ENCODE assay signal across 25 cellular contexts in the genomic region with DNA sequence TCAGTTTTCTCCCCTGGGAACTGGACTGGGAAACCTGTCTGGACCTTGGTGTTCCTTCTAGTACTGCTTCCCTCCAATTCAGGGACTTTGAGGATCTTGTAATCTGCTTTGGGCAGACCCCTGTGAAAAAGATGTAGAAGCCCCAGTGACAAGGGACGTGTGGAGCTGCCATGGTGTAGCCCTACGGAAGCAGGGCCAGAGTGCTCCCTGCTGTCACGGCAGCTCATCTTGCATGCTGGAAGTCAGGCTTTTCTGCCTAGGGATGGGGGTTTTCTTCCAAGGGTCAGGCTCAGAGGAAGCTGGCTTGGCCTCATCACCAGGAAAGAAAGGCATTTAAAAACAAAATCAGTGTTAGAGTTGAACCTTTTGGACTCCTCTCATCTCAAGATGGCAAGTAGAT.
DNase-seq lines count a peak whose midpoint lies in the region; ATAC-seq and TF ChIP-seq lines count a peak whose summit lies in the region.
"Had no signal": no experiment of that assay in that cellular context is flagged by ENCODE, and none has a peak within 500 bp of the region (broad histone marks: within the 10 kb centered on the region; RNA-seq: fewer than 3 reads in every experiment).

No MANE protein-coding gene starts in this region.

- POLR2A ChIA-PET in WTC11 (lab: Charles Lee), result no interaction called here

- CTCF ChIA-PET in WTC11 (lab: Charles Lee), result no interaction called here

- H3K27me3 ChIP-seq in dorsolateral prefrontal cortex (no peaks in the 10 kb centered on the region), osteoblast (ENCODE audit: insufficient read depth, low read length) (no peaks in the 10 kb centered on the region), tibial artery (no peaks in the 10 kb centered on the region)
- H3K27me3 ChIP-seq: BE2C had no signal

- H3K27ac Mint-ChIP-seq in WTC11, result no peak overlapping the region
- H3K27ac Mint-ChIP-seq: CD4-positive, alpha-beta T cell had no signal

- H3K4me3 ChIP-seq in dorsolateral prefrontal cortex, result no peak overlapping the region
- no peak overlapping the region for H3K4me3 ChIP-seq in osteoblast (ENCODE audit: insufficient read depth, low read length)
- H3K4me3 ChIP-seq in tibial artery, result no peak overlapping the region
- H3K4me3 ChIP-seq: GM23248, PC-9, SK-N-MC had no signal

- no peak overlapping the region for H3K4me2 ChIP-seq in osteoblast (ENCODE audit: insufficient read depth, low read length)
- H3K4me2 ChIP-seq: PC-9 had no signal

- intact Hi-C loops in dorsolateral prefrontal cortex (cut with DNase I) (loop anchor here (2.0 to 10.0 kb wide), 4 partner anchors 41 to 447 kb away; a partner anchor contains a TSS), tibial artery (cut with DNase I; ENCODE audit: low total_unique reads) (loop anchor here (10.0 kb wide), 1 partner anchor 117 kb away; a partner anchor contains a TSS)

- no peaks in the 10 kb centered on the region for H3K27me3 Mint-ChIP-seq in WTC11 (ENCODE audit: low read depth)
- H3K27me3 Mint-ChIP-seq: CD4-positive, alpha-beta T cell had no signal

- H3K27ac ChIP-seq in VCaP, result peak overlapping the region; percentile 90
- peak overlapping the region in 42 of 59 donors; percentile 3 to 87 (median 72) for H3K27ac ChIP-seq in dorsolateral prefrontal cortex
- no peak overlapping the region for H3K27ac ChIP-seq in osteoblast (ENCODE audit: low read depth, low read length)
- peak overlapping the region; percentile 3 to 68 for H3K27ac ChIP-seq in tibial artery
- H3K27ac ChIP-seq: GM23248, HL-60, PC-9, SK-N-MC had no signal

- H3K36me3 ChIP-seq in osteoblast (ENCODE audit: insufficient read depth, low read length) (peaks cover 14% of the 10 kb centered on the region), tibial artery (peaks cover 0 to 15% (median 0%) of the 10 kb centered on the region in 3 donors)

- no peak for ATAC-seq in WTC11

- H3K4me3 Mint-ChIP-seq in WTC11, result no peak overlapping the region
- H3K4me3 Mint-ChIP-seq: CD4-positive, alpha-beta T cell had no signal

- TF ChIP-seq CTCF in VCaP (conservative IDR thresholded peaks at IDR 0.05) (no peak), dorsolateral prefrontal cortex (IDR thresholded peaks at IDR 0.05 in 54 of 56, conservative IDR thresholded peaks at IDR 0.05 in 2 of 56; ENCODE audit: low read depth in 1 of 56, partially characterized antibody in 56 of 56) (no peak), osteoblast (IDR thresholded peaks at IDR 0.05; ENCODE audit: extremely low read depth, low read depth, low read length) (no peak), tibial artery (IDR thresholded peaks at IDR 0.05) (no peak), WTC11 (IDR thresholded peaks at IDR 0.05) (no peak)

- H3K9me3 ChIP-seq in osteoblast (ENCODE audit: low read depth, low read length) (no peaks in the 10 kb centered on the region), tibial artery (no peaks in the 10 kb centered on the region)
- H3K9me3 ChIP-seq: BE2C had no signal

- H3K4me1 Mint-ChIP-seq in WTC11, result no peaks in the 10 kb centered on the region

- H3K79me2 ChIP-seq in osteoblast (ENCODE audit: insufficient read depth, low read length), result peaks cover 14% of the 10 kb centered on the region

- no peaks in the 10 kb centered on the region for H3K9me3 Mint-ChIP-seq in WTC11
- H3K9me3 Mint-ChIP-seq: CD4-positive, alpha-beta T cell had no signal

- H3K4me1 ChIP-seq in osteoblast (ENCODE audit: insufficient read depth, low read length), result peaks cover 19% of the 10 kb centered on the region
- H3K4me1 ChIP-seq in tibial artery, result peaks cover 3 to 73% (median 60%) of the 10 kb centered on the region in 4 donors

- H2AFZ ChIP-seq in osteoblast (ENCODE audit: low read length), result no peak overlapping the region
- H2AFZ ChIP-seq: GM23248, PC-9 had no signal

- peaks cover 62% of the 10 kb centered on the region for H4K20me1 ChIP-seq in osteoblast (ENCODE audit: insufficient read depth, low read length)

- no peak for DNase-seq in dorsolateral prefrontal cortex
- peak; percentile 64 for DNase-seq in osteoblast (ENCODE audit: insufficient read length, low spot score, missing footprints)
- no peak for DNase-seq in tibial artery
- no peak for DNase-seq in WTC11 (ENCODE audit: low spot score)
- no peak for DNase-seq in Kasumi-1 (lab: John Stamatoyannopoulos, UW)
- DNase-seq in activated CD4-positive, alpha-beta T cell treated with anti-CD3 and anti-CD28 coated beads for 48 hours, result no peak
- DNase-seq: BE2C; CD4-positive, alpha-beta T cell; COR-L47; DND-41; GM23248; HCEC 1CT; KG1; NCI-H1092 treated with DMSO at 0.1 percent for 48 hours; NCI-H1436 treated with DMSO at 0.1 percent for 48 hours; NCI-H1930; NCI-H2227 treated with DMSO at 0.1 percent for 48 hours; NCI-H510A; NCI-H748 treated with DMSO at 0.1 percent for 48 hours; PC-9; RPMI8226; SHP77 treated with DMSO at 0.1 percent for 48 hours had no signal

- peaks cover 11% of the 10 kb centered on the region for H3K36me3 Mint-ChIP-seq in WTC11

TF ChIP-seq in WTC11, 78 proteins besides CTCF, POLR2A, EP300 and RAD21:
- TF ChIP-seq, protein P1, sequence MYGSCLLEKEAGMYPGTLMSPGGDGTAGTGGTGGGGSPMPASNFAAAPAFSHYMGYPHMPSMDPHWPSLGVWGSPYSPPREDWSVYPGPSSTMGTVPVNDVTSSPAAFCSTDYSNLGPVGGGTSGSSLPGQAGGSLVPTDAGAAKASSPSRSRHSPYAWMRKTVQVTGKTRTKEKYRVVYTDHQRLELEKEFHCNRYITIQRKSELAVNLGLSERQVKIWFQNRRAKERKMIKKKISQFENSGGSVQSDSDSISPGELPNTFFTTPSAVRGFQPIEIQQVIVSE (CRISPR knock-in tag; IDR thresholded peaks at IDR 0.05; ENCODE audit: borderline replicate concordance), result no peak
- no peak for TF ChIP-seq ATF1 (CRISPR knock-in tag; IDR thresholded peaks at IDR 0.05)
- TF ChIP-seq, protein P2, sequence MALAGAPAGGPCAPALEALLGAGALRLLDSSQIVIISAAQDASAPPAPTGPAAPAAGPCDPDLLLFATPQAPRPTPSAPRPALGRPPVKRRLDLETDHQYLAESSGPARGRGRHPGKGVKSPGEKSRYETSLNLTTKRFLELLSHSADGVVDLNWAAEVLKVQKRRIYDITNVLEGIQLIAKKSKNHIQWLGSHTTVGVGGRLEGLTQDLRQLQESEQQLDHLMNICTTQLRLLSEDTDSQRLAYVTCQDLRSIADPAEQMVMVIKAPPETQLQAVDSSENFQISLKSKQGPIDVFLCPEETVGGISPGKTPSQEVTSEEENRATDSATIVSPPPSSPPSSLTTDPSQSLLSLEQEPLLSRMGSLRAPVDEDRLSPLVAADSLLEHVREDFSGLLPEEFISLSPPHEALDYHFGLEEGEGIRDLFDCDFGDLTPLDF (CRISPR knock-in tag; IDR thresholded peaks at IDR 0.05), result no peak
- no peak for TF ChIP-seq ZNF219 (CRISPR knock-in tag; IDR thresholded peaks at IDR 0.05; ENCODE audit: borderline replicate concordance)
- no peak for TF ChIP-seq NFATC4 (CRISPR knock-in tag; IDR thresholded peaks at IDR 0.05)
- no peak for TF ChIP-seq CREB1 (CRISPR knock-in tag; IDR thresholded peaks at IDR 0.05)
- TF ChIP-seq, protein P3, sequence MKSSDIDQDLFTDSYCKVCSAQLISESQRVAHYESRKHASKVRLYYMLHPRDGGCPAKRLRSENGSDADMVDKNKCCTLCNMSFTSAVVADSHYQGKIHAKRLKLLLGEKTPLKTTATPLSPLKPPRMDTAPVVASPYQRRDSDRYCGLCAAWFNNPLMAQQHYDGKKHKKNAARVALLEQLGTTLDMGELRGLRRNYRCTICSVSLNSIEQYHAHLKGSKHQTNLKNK (CRISPR knock-in tag; IDR thresholded peaks at IDR 0.05), result no peak
- no peak for TF ChIP-seq ETV6 (CRISPR knock-in tag; IDR thresholded peaks at IDR 0.05)
- TF ChIP-seq ZNF423 (CRISPR knock-in tag; IDR thresholded peaks at IDR 0.05), result no peak
- TF ChIP-seq SOX15 (CRISPR knock-in tag; IDR thresholded peaks at IDR 0.05), result no peak
- no peak for TF ChIP-seq SMAD4 (CRISPR knock-in tag; IDR thresholded peaks at IDR 0.05)
- TF ChIP-seq, protein P4, sequence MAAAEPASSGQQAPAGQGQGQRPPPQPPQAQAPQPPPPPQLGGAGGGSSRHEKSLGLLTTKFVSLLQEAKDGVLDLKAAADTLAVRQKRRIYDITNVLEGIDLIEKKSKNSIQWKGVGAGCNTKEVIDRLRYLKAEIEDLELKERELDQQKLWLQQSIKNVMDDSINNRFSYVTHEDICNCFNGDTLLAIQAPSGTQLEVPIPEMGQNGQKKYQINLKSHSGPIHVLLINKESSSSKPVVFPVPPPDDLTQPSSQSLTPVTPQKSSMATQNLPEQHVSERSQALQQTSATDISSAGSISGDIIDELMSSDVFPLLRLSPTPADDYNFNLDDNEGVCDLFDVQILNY (CRISPR knock-in tag; IDR thresholded peaks at IDR 0.05), result no peak
- no peak for TF ChIP-seq RELA (CRISPR knock-in tag; IDR thresholded peaks at IDR 0.05; ENCODE audit: borderline replicate concordance)
- TF ChIP-seq GTF2I (CRISPR knock-in tag; conservative IDR thresholded peaks at IDR 0.05), result no peak
- TF ChIP-seq OVOL2 (CRISPR knock-in tag; IDR thresholded peaks at IDR 0.05; ENCODE audit: borderline replicate concordance), result no peak
TF ChIP-seq in WTC11: peak in this region for 0.
